10 cellular contexts compared by ENCODE assay signal in the genomic region with DNA sequence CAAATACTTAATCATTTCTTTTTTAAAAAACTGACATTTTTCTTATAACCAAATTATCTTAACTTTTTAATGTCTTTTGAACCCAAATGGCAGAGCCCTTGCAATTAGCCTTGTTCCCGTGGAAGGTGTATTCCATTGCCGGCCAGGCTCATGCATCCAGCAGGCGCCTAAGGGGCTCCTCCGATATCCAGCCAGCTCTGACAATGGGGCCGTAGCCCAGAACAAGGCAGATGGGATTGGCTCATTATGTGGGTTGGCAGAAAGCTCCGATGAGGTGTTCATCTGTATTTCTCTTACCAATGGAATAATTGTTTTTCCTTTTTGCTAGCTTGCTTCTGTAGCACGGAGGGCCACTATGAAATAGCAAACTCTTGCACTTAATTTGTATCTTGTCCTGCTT.
DNase-seq lines count a peak whose midpoint lies in the region; ATAC-seq and TF ChIP-seq lines count a peak whose summit lies in the region.
"Had no signal": no experiment of that assay in that cellular context is flagged by ENCODE, and none has a peak within 500 bp of the region (broad histone marks: within the 10 kb centered on the region; RNA-seq: fewer than 3 reads in every experiment).

No MANE protein-coding gene starts in this region.

- CTCF ChIA-PET in HCT116 (lab: Charles Lee): interaction anchor here (0.7 kb wide), 1 partner anchor 356 kb away, joined by 3 read pairs; no protein-coding TSS in a partner anchor
- CTCF ChIA-PET in naive thymus-derived CD4-positive, alpha-beta T cell (lab: Charles Lee): interaction anchor here (1.2 kb wide), 1 partner anchor 29 kb away, joined by 3 read pairs; no protein-coding TSS in a partner anchor

- H3K9me2 ChIP-seq in HCT116 (ENCODE audit: insufficient read depth): no peaks in the 10 kb centered on the region

- peaks cover 7 to 12% of the 10 kb centered on the region in 2 donors for H3K9me3 Mint-ChIP-seq in activated naive CD4-positive, alpha-beta T cell treated with anti-CD3 and anti-CD28 coated beads, Interleukin-2, amount 50 U/mL, for 72 hours
- peaks cover 0 to 10% (median 2%) of the 10 kb centered on the region in 11 donors for H3K9me3 Mint-ChIP-seq in naive thymus-derived CD4-positive, alpha-beta T cell

- peak overlapping the region; percentile 63 for H3K4me2 ChIP-seq in HCT116 (ENCODE audit: low read length)
- H3K4me2 ChIP-seq: BLaER1 had no signal

- H3K27me3 Mint-ChIP-seq in naive thymus-derived CD4-positive, alpha-beta T cell: no peaks in the 10 kb centered on the region

- peak overlapping the region; percentile 89 to 95 for H3K27ac Mint-ChIP-seq in activated naive CD4-positive, alpha-beta T cell treated with anti-CD3 and anti-CD28 coated beads, Interleukin-2, amount 50 U/mL, for 72 hours
- H3K27ac Mint-ChIP-seq in naive thymus-derived CD4-positive, alpha-beta T cell: peak overlapping the region; percentile 89 to 99 (median 95)

- no TSS peak for BruUV-seq in HCT116 (replicated peaks; lab: Mats Ljungman, UMichigan)

- DNase-seq in AG10803 (ENCODE audit: low read depth) (peak; percentile 27), HCT116 (ENCODE audit: low read depth, low spot score) (no peak), NCI-H146 treated with DMSO at 0.1 percent for 48 hours (lab: John Stamatoyannopoulos, UW; ENCODE audit: unreplicated experiment) (no peak), SIG-M5 (lab: John Stamatoyannopoulos, UW) (no peak), GM19238 (ENCODE audit: insufficient read length, low spot score) (no peak)
- peak in 1 of 2 donors; percentile 48 for DNase-seq in activated naive CD4-positive, alpha-beta T cell treated with anti-CD3 and anti-CD28 coated beads, Interleukin-2, amount 50 U/mL, for 72 hours (ENCODE audit: low spot score in 2 of 2)
- peak in 1 of 9 donors; percentile 20 for DNase-seq in naive thymus-derived CD4-positive, alpha-beta T cell

- TF ChIP-seq POLR2A in HCT116 (IDR thresholded peaks at IDR 0.05; ENCODE audit: borderline replicate concordance, extremely low read depth, insufficient read depth, insufficient read length): no peak

- H3K27me3 ChIP-seq in HCT116 (ENCODE audit: insufficient read depth, low read length): no peaks in the 10 kb centered on the region
- H3K27me3 ChIP-seq in naive thymus-derived CD4-positive, alpha-beta T cell (ENCODE audit: control insufficient read depth in 2 of 2, insufficient read depth in 2 of 2, low read length in 2 of 2): no peaks in the 10 kb centered on the region
- H3K27me3 ChIP-seq: BLaER1 had no signal

- peaks cover 15 to 41% of the 10 kb centered on the region in 2 experiments for H3K4me1 ChIP-seq in HCT116 (ENCODE audit: control insufficient read depth in 1 of 2, insufficient read depth in 2 of 2, low read length in 2 of 2)
- peaks cover 45 to 83% of the 10 kb centered on the region in 2 donors for H3K4me1 ChIP-seq in naive thymus-derived CD4-positive, alpha-beta T cell (ENCODE audit: control insufficient read depth in 2 of 2, insufficient read depth in 2 of 2, low read length in 2 of 2)
- H3K4me1 ChIP-seq: prostate gland had no signal

- H3K36me3 Mint-ChIP-seq in activated naive CD4-positive, alpha-beta T cell treated with anti-CD3 and anti-CD28 coated beads, Interleukin-2, amount 50 U/mL, for 72 hours: peaks cover 27 to 35% of the 10 kb centered on the region in 2 donors
- H3K36me3 Mint-ChIP-seq in naive thymus-derived CD4-positive, alpha-beta T cell: peaks cover 3 to 48% (median 21%) of the 10 kb centered on the region in 5 donors

- H3K36me3 ChIP-seq in HCT116 (ENCODE audit: control insufficient read depth in 1 of 2, insufficient read depth in 2 of 2, low read length in 2 of 2): no peaks in the 10 kb centered on the region; a peak in 1 of 4 replicates
- peaks cover 0 to 10% (median 0%) of the 10 kb centered on the region in 3 experiments for H3K36me3 ChIP-seq in naive thymus-derived CD4-positive, alpha-beta T cell (ENCODE audit: control insufficient read depth in 2 of 3, insufficient read depth in 3 of 3, low read length in 3 of 3)
- H3K36me3 ChIP-seq: prostate gland had no signal

- no peak overlapping the region for H2AFZ ChIP-seq in HCT116 (ENCODE audit: low read depth, low read length, poor library complexity, severe bottlenecking)

- H3K27ac ChIP-seq in HCT116 (ENCODE audit: low read depth, low read length): no peak overlapping the region
- peak overlapping the region; percentile 68 for H3K27ac ChIP-seq in naive thymus-derived CD4-positive, alpha-beta T cell (ENCODE audit: low read depth, low read length)
- H3K27ac ChIP-seq: BLaER1, prostate gland had no signal

- H3K4me3 ChIP-seq in AG10803 (ENCODE audit: low read length) (no peak overlapping the region), HCT116 (replicated peaks in 1 of 2; ENCODE audit: low read depth in 1 of 2, low read length in 2 of 2) (no peak overlapping the region)
- no peak overlapping the region for H3K4me3 ChIP-seq in naive thymus-derived CD4-positive, alpha-beta T cell (ENCODE audit: low read length)
- H3K4me3 ChIP-seq: BLaER1, prostate gland had no signal

- peaks cover 0 to 8% of the 10 kb centered on the region in 2 experiments; a peak in 1 of 4 replicates for H3K9me3 ChIP-seq in HCT116 (ENCODE audit: control insufficient read depth in 1 of 2, insufficient read depth in 1 of 2, low read depth in 1 of 2, low read length in 2 of 2)
- H3K9me3 ChIP-seq in naive thymus-derived CD4-positive, alpha-beta T cell (ENCODE audit: control insufficient read depth in 2 of 3, low read length in 3 of 3): no peaks in the 10 kb centered on the region
- H3K9me3 ChIP-seq: prostate gland had no signal

- intact Hi-C loops in HCT116 (cut with micrococcal nuclease): no loop called here
- intact Hi-C loops in naive thymus-derived CD4-positive, alpha-beta T cell (cut with micrococcal nuclease): loop anchor here (1.0 to 10.0 kb wide), 7 partner anchors 8 to 356 kb away; a partner anchor contains a TSS

- no peak overlapping the region for H3K9ac ChIP-seq in HCT116 (ENCODE audit: low read length)
- H3K9ac ChIP-seq: BLaER1 had no signal

- ATAC-seq in HCT116: no peak
- ATAC-seq in activated naive CD4-positive, alpha-beta T cell treated with anti-CD3 and anti-CD28 coated beads, Interleukin-2, amount 50 U/mL, for 72 hours: no peak
- ATAC-seq in naive thymus-derived CD4-positive, alpha-beta T cell: no peak
- ATAC-seq in GM18907 (IDR thresholded peaks at IDR 0.05; ENCODE audit: unreplicated experiment): no peak

- TF ChIP-seq CTCF in AG10803 (conservative IDR thresholded peaks at IDR 0.05; ENCODE audit: low read length) (no peak), HCT116 (IDR thresholded peaks at IDR 0.05 in 2 of 3, conservative IDR thresholded peaks at IDR 0.05 in 1 of 3; ENCODE audit: borderline replicate concordance in 1 of 3, insufficient read depth in 1 of 3, low read depth in 2 of 3, low read length in 2 of 3) (no peak)

- peaks cover 46 to 92% (median 81%) of the 10 kb centered on the region in 7 donors for H3K4me1 Mint-ChIP-seq in naive thymus-derived CD4-positive, alpha-beta T cell

- no peaks in the 10 kb centered on the region for H4K20me1 ChIP-seq in HCT116 (ENCODE audit: insufficient read depth)

- POLR2A ChIA-PET in HCT116 (lab: Charles Lee): no interaction called here
- POLR2A ChIA-PET in naive thymus-derived CD4-positive, alpha-beta T cell (lab: Charles Lee): interaction anchor here (0.7 to 4.0 kb wide), 16 partner anchors 7 to 390 kb away, joined by 3 to 39 read pairs (median 4); no protein-coding TSS in a partner anchor

- RAD21 ChIA-PET in HCT116 (lab: Charles Lee; ENCODE audit: low non-redundant PET in 1 of 2, low total read pairs in 2 of 2, uncharacterized antibody in 2 of 2, unreplicated experiment in 2 of 2): no interaction called here

- peaks cover 11% of the 10 kb centered on the region; the same call in 1 of the 2 replicates for H3K79me2 ChIP-seq in HCT116 (ENCODE audit: insufficient read depth, low read length)

- H3K4me3 Mint-ChIP-seq in naive thymus-derived CD4-positive, alpha-beta T cell: peak overlapping the region; percentile 48 to 96 (median 86)

- TF ChIP-seq RAD21 in HCT116 (IDR thresholded peaks at IDR 0.05; ENCODE audit: low read depth): no peak

TF ChIP-seq in HCT116, 20 proteins besides CTCF, POLR2A, EP300 and RAD21:
- TF ChIP-seq EZH2 (IDR thresholded peaks at IDR 0.05): no peak
- TF ChIP-seq, protein P1, sequence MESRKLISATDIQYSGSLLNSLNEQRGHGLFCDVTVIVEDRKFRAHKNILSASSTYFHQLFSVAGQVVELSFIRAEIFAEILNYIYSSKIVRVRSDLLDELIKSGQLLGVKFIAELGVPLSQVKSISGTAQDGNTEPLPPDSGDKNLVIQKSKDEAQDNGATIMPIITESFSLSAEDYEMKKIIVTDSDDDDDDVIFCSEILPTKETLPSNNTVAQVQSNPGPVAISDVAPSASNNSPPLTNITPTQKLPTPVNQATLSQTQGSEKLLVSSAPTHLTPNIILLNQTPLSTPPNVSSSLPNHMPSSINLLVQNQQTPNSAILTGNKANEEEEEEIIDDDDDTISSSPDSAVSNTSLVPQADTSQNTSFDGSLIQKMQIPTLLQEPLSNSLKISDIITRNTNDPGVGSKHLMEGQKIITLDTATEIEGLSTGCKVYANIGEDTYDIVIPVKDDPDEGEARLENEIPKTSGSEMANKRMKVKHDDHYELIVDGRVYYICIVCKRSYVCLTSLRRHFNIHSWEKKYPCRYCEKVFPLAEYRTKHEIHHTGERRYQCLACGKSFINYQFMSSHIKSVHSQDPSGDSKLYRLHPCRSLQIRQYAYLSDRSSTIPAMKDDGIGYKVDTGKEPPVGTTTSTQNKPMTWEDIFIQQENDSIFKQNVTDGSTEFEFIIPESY (IDR thresholded peaks at IDR 0.05; ENCODE audit: extremely low read depth, insufficient replicate concordance, low read length): no peak
- no peak for TF ChIP-seq SIN3A (IDR thresholded peaks at IDR 0.05; ENCODE audit: low read depth)
- TF ChIP-seq JUND (IDR thresholded peaks at IDR 0.05): no peak
- no peak for TF ChIP-seq CBX3 (IDR thresholded peaks at IDR 0.05; ENCODE audit: low read depth)
TF ChIP-seq in HCT116: peak in this region for 0.
